ENCODE assay signal across 8 cellular contexts in the genomic region with DNA sequence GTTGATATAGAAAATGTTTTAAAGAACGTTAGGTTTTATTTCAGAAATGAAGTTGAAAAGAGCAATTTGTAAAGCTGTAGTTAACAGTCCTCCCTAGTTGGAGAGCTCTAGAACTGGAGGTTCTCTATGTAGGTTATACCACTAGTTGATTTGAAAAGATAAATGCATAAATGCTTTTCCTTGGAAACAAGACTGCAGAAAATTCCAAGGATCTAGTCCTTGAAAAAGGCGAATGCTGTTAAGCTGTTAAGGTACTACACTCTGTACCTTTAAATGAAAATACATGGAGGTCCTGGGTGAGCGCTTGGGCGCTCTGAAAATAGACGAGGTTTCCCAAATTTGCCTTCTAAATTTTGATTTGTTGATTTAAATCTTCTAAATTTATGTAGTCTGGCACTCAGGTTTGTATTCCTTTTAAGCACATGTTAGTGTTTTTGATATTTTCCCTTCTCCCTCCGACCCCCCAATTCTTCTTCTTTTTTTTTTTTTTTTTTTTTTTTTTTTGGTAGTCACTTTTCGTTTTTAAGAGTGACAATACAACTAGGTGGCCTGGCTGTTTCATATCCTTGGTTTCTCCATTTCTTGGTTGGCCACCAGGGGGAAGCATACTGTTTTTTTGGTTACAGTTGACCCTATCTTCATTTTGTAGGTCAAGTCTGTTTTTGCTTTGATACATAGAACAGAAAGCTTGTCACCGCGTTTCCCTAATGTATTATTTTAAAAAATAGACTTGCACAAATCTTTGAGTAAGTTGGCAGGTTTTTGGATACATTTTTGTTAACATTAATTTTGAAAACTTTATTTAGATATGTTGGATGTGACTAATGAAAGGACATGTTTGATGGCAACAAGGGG. TPM values are rescaled to one million over a fixed set of nuclear protein-coding genes. Genes with fewer than 3 reads are reported as not detected.
DNase-seq lines count a peak whose midpoint lies in the region; ATAC-seq and TF ChIP-seq lines count a peak whose summit lies in the region.

No MANE protein-coding gene starts in this region.

- H3K4me1 Mint-ChIP-seq in activated B cell treated with CpG ODN at 0.5 μM for 24 hours (peaks cover 32% of the 10 kb centered on the region), chondrocyte (ENCODE audit: low read depth) (peaks cover 29% of the 10 kb centered on the region)

- ATAC-seq in HG02840 (IDR thresholded peaks at IDR 0.05; ENCODE audit: low FRiP score, unreplicated experiment) (peak; percentile 49), activated B cell treated with CpG ODN at 0.5 μM for 24 hours (ENCODE audit: low read depth) (no peak), GM21423 (IDR thresholded peaks at IDR 0.05; ENCODE audit: unreplicated experiment) (no peak)

- intact Hi-C loops in activated B cell treated with CpG ODN at 0.5 μM for 24 hours (cut with micrococcal nuclease) = loop anchor here (1.0 to 10.0 kb wide), 5 partner anchors 35 to 968 kb away; a partner anchor contains a TSS

- H3K9me3 Mint-ChIP-seq in activated B cell treated with CpG ODN at 0.5 μM for 24 hours = no peaks in the 10 kb centered on the region
- H3K9me3 Mint-ChIP-seq in chondrocyte (ENCODE audit: low read depth) = peaks cover 4% of the 10 kb centered on the region

- H3K27ac Mint-ChIP-seq in activated B cell treated with CpG ODN at 0.5 μM for 24 hours (no peak overlapping the region), chondrocyte (ENCODE audit: unreplicated experiment) (peak overlapping the region; percentile 96)

- H3K27me3 Mint-ChIP-seq in activated B cell treated with CpG ODN at 0.5 μM for 24 hours (peaks cover 32% of the 10 kb centered on the region), chondrocyte (ENCODE audit: low read depth) (no peaks in the 10 kb centered on the region)

- peak; percentile 65 for DNase-seq in Daoy (ENCODE audit: low read depth)
- DNase-seq in NCI-H2227 (lab: John Stamatoyannopoulos, UW; ENCODE audit: unreplicated experiment) = peak; percentile 81
- DNase-seq in activated B cell treated with CpG ODN at 0.5 μM for 24 hours = no peak
- DNase-seq in chondrocyte (ENCODE audit: low spot score) = no peak
- peak; percentile 86 for DNase-seq in left kidney (ENCODE audit: low read depth, low spot score)
- DNase-seq in stimulated activated CD4-positive, alpha-beta T cell treated with anti-CD3 and anti-CD28 coated beads, Interleukin-4, amount 100 ng/mL, for 24 hours = peak; percentile 74

- CTCF ChIA-PET in activated B cell treated with CpG ODN at 0.5 μM for 24 hours (lab: Charles Lee) = interaction anchor here (0.9 to 2.6 kb wide), 4 partner anchors 12 to 139 kb away, joined by 3 to 10 read pairs (median 8); no protein-coding TSS in a partner anchor

- POLR2A ChIA-PET in activated B cell treated with CpG ODN at 0.5 μM for 24 hours (lab: Charles Lee) = interaction anchor here (0.7 kb wide), 1 partner anchor 29 kb away, joined by 3 read pairs; no protein-coding TSS in a partner anchor

- TF ChIP-seq CTCF in activated B cell treated with CpG ODN at 0.5 μM for 24 hours (IDR thresholded peaks at IDR 0.05) = peak; percentile 47
- peak; percentile 86 for TF ChIP-seq CTCF in chondrocyte (IDR thresholded peaks at IDR 0.05)

- H3K4me3 Mint-ChIP-seq in activated B cell treated with CpG ODN at 0.5 μM for 24 hours = peak overlapping the region; percentile 87
- H3K4me3 Mint-ChIP-seq in chondrocyte (ENCODE audit: unreplicated experiment) = peak overlapping the region; percentile 90

- no peaks in the 10 kb centered on the region for H3K36me3 Mint-ChIP-seq in activated B cell treated with CpG ODN at 0.5 μM for 24 hours (ENCODE audit: low read depth)
- H3K36me3 Mint-ChIP-seq in chondrocyte (ENCODE audit: low read depth) = peaks cover 12% of the 10 kb centered on the region

RNA-seq across cellular contexts. Expression of a gene that starts 2.7 kb away (rescaled TPM):
- total RNA-seq in Daoy (2014; rRNA removed; shearing (Covaris generic)) = 0.69 and 1.5 TPM in 2 replicates
- total RNA-seq in activated B cell treated with CpG ODN at 0.5 μM for 24 hours (1.1 TPM in 2 replicates), chondrocyte (7.5 to 9.4 TPM (median 7.9 TPM) in 3 replicates)

RNA-seq across cellular contexts. Expression of a gene that starts 34.2 kb away (rescaled TPM):
- total RNA-seq in Daoy (2014; rRNA removed; shearing (Covaris generic)) = not detected in 2 replicates
- total RNA-seq in activated B cell treated with CpG ODN at 0.5 μM for 24 hours = 0.54 and 1.2 TPM in 2 replicates
- not detected in 3 replicates for total RNA-seq in chondrocyte

Comparison
In these comparisons a context has a peak if more than half of its experiments do, and no peak if none do; other contexts are left out.
1. DNase-seq: peak in Daoy (single experiment), NCI-H2227 (single experiment), left kidney (single experiment) and stimulated activated CD4-positive, alpha-beta T cell treated with anti-CD3 and anti-CD28 coated beads, Interleukin-4, amount 100 ng/mL, for 24 hours (single experiment); none in activated B cell treated with CpG ODN at 0.5 μM for 24 hours (single experiment) and chondrocyte (single experiment).